Comparison of ENCODE assay signal across 19 cellular contexts in genomic region chr5:85590764-85591163, GRCh38.
"Had no signal": no experiment of that assay in that cellular context is flagged by ENCODE, and none has a peak within 500 bp of the region (broad histone marks: within the 10 kb centered on the region; RNA-seq: fewer than 3 reads in every experiment).

No MANE protein-coding gene starts in this region.

- H3K9me3 ChIP-seq: MG63, SJCRH30 had no signal

- H3K27me3 ChIP-seq: MG63, SJCRH30 had no signal

- H3K36me3 ChIP-seq: MG63, SJCRH30 had no signal

- H3K4me1 ChIP-seq: SJCRH30 had no signal

- DNase-seq: Karpas-422, KG1, MG63, NCI-H1092, NCI-H1105 treated with DMSO at 0.1 percent for 48 hours, NCI-H1417 treated with DMSO at 0.1 percent for 48 hours, NCI-H146, NCI-H1694 treated with DMSO at 0.1 percent for 48 hours, NCI-H1930, NCI-H2081, NCI-H2107, NCI-H2227 treated with DMSO at 0.1 percent for 48 hours, NCI-H524, NCI-H526 treated with DMSO at 0.1 percent for 48 hours, NCI-H774, RPMI8226, SHP77 treated with DMSO at 0.1 percent for 48 hours, SJCRH30 had no signal

- H3K4me3 ChIP-seq: MG63, SJCRH30 had no signal

- H3K27ac ChIP-seq: HL-60, SJCRH30 had no signal
